ENCODE assay signal across 8 cellular contexts in genomic region chr20:18138639-18139583, GRCh38. TPM values are rescaled to one million over a fixed set of nuclear protein-coding genes. Genes with fewer than 3 reads are reported as not detected.
DNase-seq lines count a peak whose midpoint lies in the region; ATAC-seq and TF ChIP-seq lines count a peak whose summit lies in the region.

No MANE protein-coding gene starts in this region.

- H3K36me3 ChIP-seq in WERI-Rb-1 = peaks cover 26% of the 10 kb centered on the region
- no peaks in the 10 kb centered on the region for H3K36me3 ChIP-seq in hepatocyte (replicated peaks; ENCODE audit: insufficient read depth, low read depth)
- peaks cover 12% of the 10 kb centered on the region for H3K36me3 ChIP-seq in skeletal muscle satellite cell (ENCODE audit: insufficient read depth, low read length)

- POLR2A ChIA-PET in GM10248 (lab: Yijun Ruan, JAX) = interaction anchor here (1.2 kb wide), 1 partner anchor 457 kb away, joined by 4 read pairs; the partner anchor contains the start of gene RRBP1

- H3K4me1 ChIP-seq in hepatocyte (ENCODE audit: insufficient read depth) (peaks cover 19% of the 10 kb centered on the region), skeletal muscle satellite cell (ENCODE audit: control insufficient read depth, insufficient read depth, low read length) (peaks cover 20% of the 10 kb centered on the region)

- H3K36me3 Mint-ChIP-seq in HFFc6 (ENCODE audit: low read depth) = peaks cover 7% of the 10 kb centered on the region; the same call in 1 of the 2 replicates

- peak overlapping the region; percentile 64 for H2AFZ ChIP-seq in hepatocyte

- H3K27me3 ChIP-seq in WERI-Rb-1 (ENCODE audit: insufficient read depth, low read depth, severe bottlenecking) (no peaks in the 10 kb centered on the region), hepatocyte (no peaks in the 10 kb centered on the region), skeletal muscle satellite cell (ENCODE audit: control insufficient read depth, insufficient read depth, low read length) (peaks cover 6% of the 10 kb centered on the region)

- H3K27ac ChIP-seq in WERI-Rb-1 (peak overlapping the region; percentile 98), hepatocyte (peak overlapping the region; percentile 96)

- H3K27me3 Mint-ChIP-seq in HFFc6 (ENCODE audit: insufficient read depth) = no peaks in the 10 kb centered on the region

- H3K4me2 ChIP-seq in hepatocyte (peak overlapping the region; percentile 90), skeletal muscle satellite cell (ENCODE audit: low read length) (peak overlapping the region; percentile 94)

- H3K4me3 ChIP-seq in WERI-Rb-1 (ENCODE audit: low read depth, low read length) (peak overlapping the region; percentile 84), hepatocyte (peak overlapping the region; percentile 100), skeletal muscle satellite cell (ENCODE audit: low read length) (peak overlapping the region; percentile 99)

- H3K4me1 Mint-ChIP-seq in HFFc6 (ENCODE audit: low read depth) = peaks cover 27% of the 10 kb centered on the region

- ATAC-seq in GM21515 (IDR thresholded peaks at IDR 0.05; ENCODE audit: unreplicated experiment) = no peak

- peaks cover 51% of the 10 kb centered on the region for H3K79me2 ChIP-seq in hepatocyte

- H3K9me3 Mint-ChIP-seq in HFFc6 = no peaks in the 10 kb centered on the region

- no peaks in the 10 kb centered on the region for H3K9me2 ChIP-seq in hepatocyte (replicated peaks; ENCODE audit: insufficient read depth)

- peak overlapping the region; percentile 84 for H3K4me3 Mint-ChIP-seq in HFFc6

- DNase-seq in HFFc6 (no peak), WERI-Rb-1 (no peak), hepatocyte (ENCODE audit: low spot score) (peak; percentile 30), GM10248 (ENCODE audit: extremely low spot score) (no peak), DMS153 (lab: John Stamatoyannopoulos, UW) (no peak), middle frontal gyrus (ENCODE audit: extremely low spot score, low spot score) (no peak)

- CTCF ChIA-PET in GM10248 (lab: Yijun Ruan, JAX) = interaction anchor here (1.0 to 1.3 kb wide), 3 partner anchors 8 to 28 kb away, joined by 3 read pairs; no protein-coding TSS in a partner anchor

- no peak for TF ChIP-seq CTCF in HFFc6 (IDR thresholded peaks at IDR 0.05)
- TF ChIP-seq CTCF in WERI-Rb-1 (IDR thresholded peaks at IDR 0.05; ENCODE audit: low read depth, low read length) = no peak
- no peak for TF ChIP-seq CTCF in hepatocyte (IDR thresholded peaks at IDR 0.05; ENCODE audit: poor library complexity)
- TF ChIP-seq CTCF in GM10248 (IDR thresholded peaks at IDR 0.05; ENCODE audit: control extremely low read depth, extremely low read depth, low read depth, missing control alignments) = no peak

- peak overlapping the region; percentile 97 for H3K9ac ChIP-seq in skeletal muscle satellite cell (ENCODE audit: low read depth, low read length)

- H4K20me1 ChIP-seq in hepatocyte (ENCODE audit: insufficient read depth, poor library complexity, severe bottlenecking) = no peaks in the 10 kb centered on the region

- peak overlapping the region; percentile 27 for H3K27ac Mint-ChIP-seq in HFFc6

- no peaks in the 10 kb centered on the region for H3K9me3 ChIP-seq in WERI-Rb-1 (ENCODE audit: severe bottlenecking)
- H3K9me3 ChIP-seq in hepatocyte (ENCODE audit: low read depth) = no peaks in the 10 kb centered on the region
- no peaks in the 10 kb centered on the region for H3K9me3 ChIP-seq in skeletal muscle satellite cell (replicated peaks; ENCODE audit: low read length)

- WGBS in hepatocyte (ENCODE audit: low lambda C conversion rate, missing lambda C conversion rate) = 29% methylated on average over 7 of the region's 7 CpGs

RNA-seq across cellular contexts. Expression of gene KAT14, which starts 1.2 kb away (rescaled TPM):
- total RNA-seq in HFFc6 (2021; fragmentation: NEBNext Ultra II Directional; extraction: Animal tissue kit (Norgen Biotek cat#: 25700)) = 10 to 100 TPM in 2 of 6 experiments, 1 to 10 TPM in 4; 8.9 to 10.3 (median 9.6) TPM
- 20.6 and 24.7 TPM in 2 replicates for total RNA-seq in hepatocyte
- 12.3 and 12.8 TPM in 2 replicates for polyA plus RNA-seq in hepatocyte
- 10.6 and 11.4 TPM in 2 replicates for total RNA-seq in skeletal muscle satellite cell (2012; rRNA removed)

RNA-seq across cellular contexts. Expression of gene PET117, which starts 1.2 kb away (rescaled TPM):
- total RNA-seq in HFFc6 (2021; fragmentation: NEBNext Ultra II Directional; extraction: Animal tissue kit (Norgen Biotek cat#: 25700)) = 10 to 100 TPM in 5 of 6 experiments, 1 to 10 TPM in 1; 8.9 to 12.8 (median 11.8) TPM
- 21.8 and 27.7 TPM in 2 replicates for total RNA-seq in hepatocyte
- polyA plus RNA-seq in hepatocyte = 21.7 and 24.7 TPM in 2 replicates
- 8.1 and 10.7 TPM in 2 replicates for total RNA-seq in skeletal muscle satellite cell (2012; rRNA removed)
